9 cellular contexts compared by ENCODE assay signal in genomic region chr7:97024209-97025129, GRCh38. TPM values are rescaled to one million over a fixed set of nuclear protein-coding genes. Genes with fewer than 3 reads are reported as not detected.
DNase-seq lines count a peak whose midpoint lies in the region; ATAC-seq and TF ChIP-seq lines count a peak whose summit lies in the region.
"Had no signal": no experiment of that assay in that cellular context is flagged by ENCODE, and none has a peak within 500 bp of the region (broad histone marks: within the 10 kb centered on the region; RNA-seq: fewer than 3 reads in every experiment).

Gene DLX5 (minus strand): TSS chr7:97024831. CDS start chr7:97024623, 208 bp downstream.

- peaks cover 30% of the 10 kb centered on the region for H3K4me1 ChIP-seq in iPS-20b (ENCODE audit: insufficient read depth, low read length)
- peaks cover 64% of the 10 kb centered on the region for H3K4me1 ChIP-seq in suprapubic skin

- no peak for TF ChIP-seq CTCF in suprapubic skin (IDR thresholded peaks at IDR 0.05)

- H3K36me3 ChIP-seq in iPS-20b (ENCODE audit: insufficient read depth, low read depth, low read length) (no peaks in the 10 kb centered on the region), suprapubic skin (peaks cover 4% of the 10 kb centered on the region)

- H3K4me1 Mint-ChIP-seq in activated naive CD8-positive, alpha-beta T cell treated with anti-CD3 and anti-CD28 coated beads for 36 hours: peaks cover 46% of the 10 kb centered on the region

- peak within 1 kb of the TSS; percentile 64 for H3K4me3 ChIP-seq in iPS-20b (ENCODE audit: low read length)
- H3K4me3 ChIP-seq in suprapubic skin: peak within 1 kb of the TSS; percentile 54

- H3K27me3 ChIP-seq in iPS-20b (ENCODE audit: insufficient read depth, low read length) (peaks cover 85% of the 10 kb centered on the region), suprapubic skin (peaks cover 78% of the 10 kb centered on the region)

- TF ChIP-seq POLR2A in suprapubic skin (IDR thresholded peaks at IDR 0.05): no peak

- WGBS in suprapubic skin: under 1% methylated on average over 46 of the region's 60 CpGs

- H3K9me3 ChIP-seq in iPS-20b (ENCODE audit: insufficient read depth, low read depth, low read length) (no peaks in the 10 kb centered on the region; the same call in 1 of the 2 replicates), suprapubic skin (no peaks in the 10 kb centered on the region)

- no peak for TF ChIP-seq EP300 in suprapubic skin (IDR thresholded peaks at IDR 0.05)

- peak within 1 kb of the TSS; percentile 67 for H3K4me3 Mint-ChIP-seq in activated naive CD8-positive, alpha-beta T cell treated with anti-CD3 and anti-CD28 coated beads for 36 hours

- ATAC-seq in GM21825 (IDR thresholded peaks at IDR 0.05; ENCODE audit: unreplicated experiment) (no peak), HG03439 (IDR thresholded peaks at IDR 0.05; ENCODE audit: unreplicated experiment) (no peak), GM18858 (IDR thresholded peaks at IDR 0.05; ENCODE audit: unreplicated experiment) (no peak)

- no peaks in the 10 kb centered on the region for H3K9me3 Mint-ChIP-seq in activated naive CD8-positive, alpha-beta T cell treated with anti-CD3 and anti-CD28 coated beads for 36 hours

- no peak within 1 kb of the TSS for H3K9ac ChIP-seq in iPS-20b (ENCODE audit: low read depth, low read length)
- H3K9ac ChIP-seq: KMS-11 had no signal

- DNase-seq in DMS79 treated with DMSO at 0.1 percent for 48 hours (lab: John Stamatoyannopoulos, UW): peak; percentile 72
- peak; percentile 88 for DNase-seq in NCI-H1436 (lab: John Stamatoyannopoulos, UW)
- no peak for DNase-seq in activated naive CD8-positive, alpha-beta T cell treated with anti-CD3 and anti-CD28 coated beads for 36 hours
- DNase-seq in suprapubic skin (ENCODE audit: low spot score in 2 of 2): peak in 1 of 2 donors; percentile 58

- peaks cover 8% of the 10 kb centered on the region for H3K36me3 Mint-ChIP-seq in activated naive CD8-positive, alpha-beta T cell treated with anti-CD3 and anti-CD28 coated beads for 36 hours

- no peak within 1 kb of the TSS for H3K27ac ChIP-seq in iPS-20b (ENCODE audit: low read length)
- peak within 1 kb of the TSS; percentile 66 for H3K27ac ChIP-seq in suprapubic skin
- H3K27ac ChIP-seq: KMS-11 had no signal

- H3K27me3 Mint-ChIP-seq in activated naive CD8-positive, alpha-beta T cell treated with anti-CD3 and anti-CD28 coated beads for 36 hours: peaks cover 91% of the 10 kb centered on the region

- H3K27ac Mint-ChIP-seq in activated naive CD8-positive, alpha-beta T cell treated with anti-CD3 and anti-CD28 coated beads for 36 hours: peak within 1 kb of the TSS; percentile 44

RNA-seq across cellular contexts. Expression of gene DLX5, which starts in this region (rescaled TPM):
- total RNA-seq in activated naive CD8-positive, alpha-beta T cell treated with anti-CD3 and anti-CD28 coated beads for 36 hours: not detected
- 10 to 100 TPM; 14.2 to 39.4 (median 31.5) TPM for total RNA-seq in suprapubic skin

Comparison
In these comparisons a context has a peak if more than half of its experiments do, and no peak if none do; other contexts are left out.
1. RNA of gene DLX5 (total RNA-seq): 14.2 to 39.4 TPM in suprapubic skin; not detected in activated naive CD8-positive, alpha-beta T cell treated with anti-CD3 and anti-CD28 coated beads for 36 hours; every median in the first group is over 10 times any median in the second.